14 cellular contexts compared by ENCODE assay signal in genomic region chr22:26477341-26477731, GRCh38. TPM values are rescaled to one million over a fixed set of nuclear protein-coding genes. Genes with fewer than 3 reads are reported as not detected.
DNase-seq lines count a peak whose midpoint lies in the region; ATAC-seq and TF ChIP-seq lines count a peak whose summit lies in the region.
"Had no signal": no experiment of that assay in that cellular context is flagged by ENCODE, and none has a peak within 500 bp of the region (broad histone marks: within the 10 kb centered on the region; RNA-seq: fewer than 3 reads in every experiment).

No MANE protein-coding gene starts in this region.

- peak; percentile 12 to 24 for ATAC-seq in activated T-cell treated with anti-CD3 and anti-CD28 coated beads, Interleukin-2, amount 50 U/mL, for 72 hours (replicated peaks in 1 of 2)
- no peak for ATAC-seq in central memory CD8-positive, alpha-beta T cell (replicated peaks; ENCODE audit: extremely low read depth, poor library complexity, severe bottlenecking)
- ATAC-seq in stimulated activated effector memory CD8-positive, alpha-beta T cell treated with anti-CD3 and anti-CD28 coated beads, Interleukin-12 subunit alpha, Interleukin-12 subunit beta, amount 100 ng/mL, for 72 hours = peak; percentile 47
- no peak for ATAC-seq in GM21390 (IDR thresholded peaks at IDR 0.05; ENCODE audit: unreplicated experiment)
- ATAC-seq in HG02763 (IDR thresholded peaks at IDR 0.05; ENCODE audit: unreplicated experiment) = no peak
- ATAC-seq: HCT116; stimulated activated naive CD8-positive, alpha-beta T cell treated with anti-CD3 and anti-CD28 coated beads, Interleukin-15, Interleukin-2, amounts not matched to agents 100 U/mL and 50 U/mL, for 24 hours had no signal

- H3K9me3 Mint-ChIP-seq in activated T-cell treated with anti-CD3 and anti-CD28 coated beads, Interleukin-2, amount 50 U/mL, for 72 hours = no peaks in the 10 kb centered on the region
- H3K9me3 Mint-ChIP-seq in central memory CD8-positive, alpha-beta T cell = no peaks in the 10 kb centered on the region
- no peaks in the 10 kb centered on the region for H3K9me3 Mint-ChIP-seq in stimulated activated effector memory CD8-positive, alpha-beta T cell treated with anti-CD3 and anti-CD28 coated beads, Interleukin-12 subunit alpha, Interleukin-12 subunit beta, amount 100 ng/mL, for 72 hours

- H3K4me3 Mint-ChIP-seq in activated T-cell treated with anti-CD3 and anti-CD28 coated beads, Interleukin-2, amount 50 U/mL, for 72 hours = peak overlapping the region in 1 of 2 donors; percentile 80
- no peak overlapping the region for H3K4me3 Mint-ChIP-seq in central memory CD8-positive, alpha-beta T cell
- peak overlapping the region; percentile 36 for H3K4me3 Mint-ChIP-seq in stimulated activated effector memory CD8-positive, alpha-beta T cell treated with anti-CD3 and anti-CD28 coated beads, Interleukin-12 subunit alpha, Interleukin-12 subunit beta, amount 100 ng/mL, for 72 hours

- H3K27me3 Mint-ChIP-seq in activated T-cell treated with anti-CD3 and anti-CD28 coated beads, Interleukin-2, amount 50 U/mL, for 72 hours (ENCODE audit: low read depth) = no peaks in the 10 kb centered on the region
- H3K27me3 Mint-ChIP-seq in central memory CD8-positive, alpha-beta T cell = no peaks in the 10 kb centered on the region

- H3K27ac Mint-ChIP-seq in activated T-cell treated with anti-CD3 and anti-CD28 coated beads, Interleukin-2, amount 50 U/mL, for 72 hours = no peak overlapping the region
- H3K27ac Mint-ChIP-seq in central memory CD8-positive, alpha-beta T cell (ENCODE audit: low read depth) = peak overlapping the region; percentile 23
- H3K27ac Mint-ChIP-seq in stimulated activated effector memory CD8-positive, alpha-beta T cell treated with anti-CD3 and anti-CD28 coated beads, Interleukin-12 subunit alpha, Interleukin-12 subunit beta, amount 100 ng/mL, for 72 hours = peak overlapping the region; percentile 8

- no peak overlapping the region for H3K4me3 ChIP-seq in foreskin fibroblast (ENCODE audit: low read depth in 1 of 2, low read length in 2 of 2)
- H3K4me3 ChIP-seq: lung had no signal

- peaks cover 10 to 24% of the 10 kb centered on the region in 2 donors for H3K36me3 Mint-ChIP-seq in activated T-cell treated with anti-CD3 and anti-CD28 coated beads, Interleukin-2, amount 50 U/mL, for 72 hours (ENCODE audit: insufficient read depth in 2 of 2)
- H3K36me3 Mint-ChIP-seq in central memory CD8-positive, alpha-beta T cell (ENCODE audit: insufficient read depth) = peaks cover 39% of the 10 kb centered on the region
- H3K36me3 Mint-ChIP-seq in stimulated activated effector memory CD8-positive, alpha-beta T cell treated with anti-CD3 and anti-CD28 coated beads, Interleukin-12 subunit alpha, Interleukin-12 subunit beta, amount 100 ng/mL, for 72 hours = peaks cover 73% of the 10 kb centered on the region

- no peak for DNase-seq in activated T-cell treated with anti-CD3 and anti-CD28 coated beads, Interleukin-2, amount 50 U/mL, for 72 hours
- DNase-seq in activated T-cell treated with anti-CD3 and anti-CD28 coated beads, Interleukin-2, amount 50 U/mL, for 1 hour = no peak
- DNase-seq in NCI-H69 (lab: John Stamatoyannopoulos, UW) = peak; percentile 41
- DNase-seq in central memory CD8-positive, alpha-beta T cell (ENCODE audit: low spot score in 2 of 2) = no peak
- no peak for DNase-seq in stimulated activated effector memory CD8-positive, alpha-beta T cell treated with anti-CD3 and anti-CD28 coated beads, Interleukin-12 subunit alpha, Interleukin-12 subunit beta, amount 100 ng/mL, for 72 hours (ENCODE audit: low spot score in 2 of 2)
- no peak for DNase-seq in foreskin fibroblast
- DNase-seq: activated CD4-positive, alpha-beta T cell treated with anti-CD3 and anti-CD28 coated beads for 1 hour; NCI-H187; NCI-H510A; stimulated activated naive CD8-positive, alpha-beta T cell treated with anti-CD3 and anti-CD28 coated beads, Interleukin-15, Interleukin-2, amounts not matched to agents 100 U/mL and 50 U/mL, for 24 hours had no signal

- TF ChIP-seq CTCF in foreskin fibroblast (IDR thresholded peaks at IDR 0.05; ENCODE audit: low read depth, low read length) = no peak

- peaks cover 69% of the 10 kb centered on the region for H3K4me1 Mint-ChIP-seq in activated T-cell treated with anti-CD3 and anti-CD28 coated beads, Interleukin-2, amount 50 U/mL, for 72 hours (ENCODE audit: low read depth)
- peaks cover 26% of the 10 kb centered on the region for H3K4me1 Mint-ChIP-seq in central memory CD8-positive, alpha-beta T cell
- H3K4me1 Mint-ChIP-seq in stimulated activated effector memory CD8-positive, alpha-beta T cell treated with anti-CD3 and anti-CD28 coated beads, Interleukin-12 subunit alpha, Interleukin-12 subunit beta, amount 100 ng/mL, for 72 hours = peaks cover 54% of the 10 kb centered on the region

RNA-seq across cellular contexts. Expression of gene HPS4, which starts 6.2 kb away (rescaled TPM):
- total RNA-seq in activated T-cell treated with anti-CD3 and anti-CD28 coated beads, Interleukin-2, amount 50 U/mL, for 72 hours = 10 to 100 TPM; 50.5 to 62.2 TPM

RNA-seq across cellular contexts. Expression of gene SRRD, which starts 6.3 kb away (rescaled TPM):
- 10 to 100 TPM; 13.5 to 20.0 TPM for total RNA-seq in activated T-cell treated with anti-CD3 and anti-CD28 coated beads, Interleukin-2, amount 50 U/mL, for 72 hours

RNA-seq across cellular contexts. Expression of gene TFIP11, which starts 34.9 kb away (rescaled TPM):
- total RNA-seq in activated T-cell treated with anti-CD3 and anti-CD28 coated beads, Interleukin-2, amount 50 U/mL, for 72 hours = 10 to 100 TPM; 47.0 to 62.5 TPM

RNA-seq across cellular contexts. Expression of gene ASPHD2, which starts 48.3 kb away (rescaled TPM):
- 10 to 100 TPM; 14.6 to 18.1 TPM for total RNA-seq in activated T-cell treated with anti-CD3 and anti-CD28 coated beads, Interleukin-2, amount 50 U/mL, for 72 hours

Comparison
In these comparisons a context has a peak if more than half of its experiments do, and no peak if none do; other contexts are left out.
1. ATAC-seq: peak in activated T-cell treated with anti-CD3 and anti-CD28 coated beads, Interleukin-2, amount 50 U/mL, for 72 hours (2 of 2) and stimulated activated effector memory CD8-positive, alpha-beta T cell treated with anti-CD3 and anti-CD28 coated beads, Interleukin-12 subunit alpha, Interleukin-12 subunit beta, amount 100 ng/mL, for 72 hours (single experiment); none in central memory CD8-positive, alpha-beta T cell (single experiment), GM21390 (single experiment) and HG02763 (single experiment).